Comparison of ENCODE assay signal across 14 cellular contexts in the genomic region with DNA sequence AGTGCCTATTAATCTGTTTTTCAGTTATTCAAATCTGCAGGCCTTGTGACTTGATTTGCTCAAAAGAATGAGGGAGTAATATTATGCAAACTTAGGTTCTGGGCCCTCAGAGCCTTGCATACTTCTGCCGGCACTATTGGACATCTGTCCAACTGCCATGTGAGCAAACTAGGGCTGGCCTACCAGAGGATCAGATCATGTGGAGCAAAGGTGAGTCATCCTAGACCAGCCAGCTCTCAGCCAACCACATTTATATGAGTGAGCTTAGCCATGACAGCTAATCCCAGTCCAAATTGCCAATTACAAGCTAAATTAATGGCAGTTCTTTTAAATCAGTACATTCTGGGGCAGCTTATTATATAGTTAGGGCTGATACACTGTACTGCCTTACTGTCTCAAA.
DNase-seq lines count a peak whose midpoint lies in the region; ATAC-seq, FAIRE-seq and TF ChIP-seq lines count a peak whose summit lies in the region.
"Had no signal": no experiment of that assay in that cellular context is flagged by ENCODE, and none has a peak within 500 bp of the region (broad histone marks: within the 10 kb centered on the region; RNA-seq: fewer than 3 reads in every experiment).

No MANE protein-coding gene starts in this region.

- H3K36me3 ChIP-seq in K562 (ENCODE audit: control insufficient read depth, insufficient read depth, low read length) (peaks cover 21% of the 10 kb centered on the region), mesenchymal stem cell (ENCODE audit: control insufficient read depth in 1 of 2, insufficient read depth in 2 of 2, low read depth in 1 of 2, low read length in 2 of 2) (peaks cover 0 to 6% of the 10 kb centered on the region in 2 experiments), esophagus squamous epithelium (peaks cover 0 to 1% (median 0%) of the 10 kb centered on the region in 3 donors)
- H3K36me3 ChIP-seq: HAP-1 had no signal

- no peaks in the 10 kb centered on the region for H3K9me1 ChIP-seq in K562 (ENCODE audit: control insufficient read depth, insufficient read depth, low read length)

- no peaks in the 10 kb centered on the region for H3K79me1 ChIP-seq in mesenchymal stem cell (replicated peaks; ENCODE audit: low read length, poor library complexity, severe bottlenecking)

- H3K9ac ChIP-seq in K562 (ENCODE audit: insufficient read depth in 1 of 2, low read depth in 2 of 2, low read length in 2 of 2): no peak overlapping the region
- H3K9ac ChIP-seq in mesenchymal stem cell (ENCODE audit: low read length): no peak overlapping the region

- CTCF ChIA-PET in K562 (lab: Yijun Ruan, JAX; ENCODE audit: low intra/inter-chr PET ratio): no interaction called here

- no peak overlapping the region for H2BK15ac ChIP-seq in mesenchymal stem cell (ENCODE audit: low read depth, poor library complexity, severe bottlenecking)

- no peak overlapping the region for H4K91ac ChIP-seq in mesenchymal stem cell (ENCODE audit: low read length)

- intact Hi-C loops in K562 (cut with micrococcal nuclease): no loop called here
- intact Hi-C loops in esophagus squamous epithelium (cut with DNase I): no loop called here

- 63% methylated on average over 1 of the region's 1 CpG for WGBS in K562 (ENCODE audit: insufficient coverage, low coverage, missing lambda C conversion rate)
- 88% methylated on average over 1 of the region's 1 CpG for WGBS in mesenchymal stem cell
- WGBS in esophagus squamous epithelium, 2 donors: 83% methylated on average over 1 of the region's 1 CpG; no CpG with 5 or more reads in 1 of the 2 donors

- no peak for TF ChIP-seq POLR2A in K562 (conservative IDR thresholded peaks at IDR 0.05)
- TF ChIP-seq POLR2A in esophagus squamous epithelium (IDR thresholded peaks at IDR 0.05): no peak

- H2BK5ac ChIP-seq in mesenchymal stem cell (ENCODE audit: low read depth, low read length, poor library complexity, severe bottlenecking): no peak overlapping the region

- POLR2A ChIA-PET in K562 (lab: Yijun Ruan, JAX): no interaction called here

- H3K4ac ChIP-seq in mesenchymal stem cell (ENCODE audit: low read depth in 1 of 2, low read length in 2 of 2): no peak overlapping the region

- H3K4me3 ChIP-seq in K562 (no peak overlapping the region), mesenchymal stem cell (ENCODE audit: insufficient read depth in 1 of 2, low read depth in 1 of 2, low read length in 2 of 2) (no peak overlapping the region), esophagus squamous epithelium (no peak overlapping the region)
- H3K4me3 ChIP-seq: HAP-1, smooth muscle cell had no signal

- peak; percentile 85 for ATAC-seq in K562
- ATAC-seq: left cardiac atrium, Panc1 had no signal

- H2AFZ ChIP-seq in K562 (ENCODE audit: low read depth, low read length): no peak overlapping the region
- H2AFZ ChIP-seq in mesenchymal stem cell (ENCODE audit: low read depth, low read length): no peak overlapping the region

- peak; percentile 74 for FAIRE-seq in K562 (lab: Jason Lieb, UNC)

- TF ChIP-seq EP300 in K562 (IDR thresholded peaks at IDR 0.05; ENCODE audit: low read length): no peak

- no peak overlapping the region for H3K14ac ChIP-seq in mesenchymal stem cell (ENCODE audit: low read length in 2 of 2)

- H3K4me2 ChIP-seq in K562 (ENCODE audit: insufficient read depth, low read length): no peak overlapping the region
- no peak overlapping the region for H3K4me2 ChIP-seq in mesenchymal stem cell (ENCODE audit: low read length, poor library complexity, severe bottlenecking)
- H3K4me2 ChIP-seq: smooth muscle cell had no signal

- H3K4me1 ChIP-seq in K562 (replicated peaks in 1 of 2; ENCODE audit: control insufficient read depth in 2 of 2, insufficient read depth in 2 of 2, low read length in 2 of 2) (no peaks in the 10 kb centered on the region), mesenchymal stem cell (ENCODE audit: control insufficient read depth, insufficient read depth, low read depth, low read length) (no peaks in the 10 kb centered on the region), esophagus squamous epithelium (no peaks in the 10 kb centered on the region)
- H3K4me1 ChIP-seq: HAP-1 had no signal

- H2BK120ac ChIP-seq in mesenchymal stem cell (ENCODE audit: low read depth, low read length): no peak overlapping the region

- H3K9me3 ChIP-seq in K562 (replicated peaks; ENCODE audit: control insufficient read depth, insufficient read depth, low read depth, low read length) (no peaks in the 10 kb centered on the region), mesenchymal stem cell (ENCODE audit: control insufficient read depth, low read length) (no peaks in the 10 kb centered on the region), esophagus squamous epithelium (no peaks in the 10 kb centered on the region)
- H3K9me3 ChIP-seq: HAP-1 had no signal

- no peak overlapping the region for H3K23ac ChIP-seq in mesenchymal stem cell (ENCODE audit: low read length in 2 of 2)

- no peaks in the 10 kb centered on the region for H3K79me2 ChIP-seq in K562 (ENCODE audit: control insufficient read depth, insufficient read depth, low read length)

- in situ Hi-C loops in K562 (cut with MboI): no loop called here

- no peak overlapping the region for H4K8ac ChIP-seq in mesenchymal stem cell (ENCODE audit: low read length)

- TF ChIP-seq CTCF in K562 (IDR thresholded peaks at IDR 0.05 in 2 of 3, conservative IDR thresholded peaks at IDR 0.05 in 1 of 3; ENCODE audit: insufficient read depth in 2 of 3, low read depth in 1 of 3, low read length in 3 of 3): no peak
- no peak for TF ChIP-seq CTCF in esophagus squamous epithelium (IDR thresholded peaks at IDR 0.05)

- H2BK12ac ChIP-seq in mesenchymal stem cell (ENCODE audit: low read length in 2 of 2): no peak overlapping the region

- no TSS peak for BruUV-seq in K562 (replicated peaks; lab: Mats Ljungman, UMichigan)

- no peak overlapping the region for H3K18ac ChIP-seq in mesenchymal stem cell (ENCODE audit: low read depth in 1 of 2, low read length in 2 of 2)

- H3K27ac ChIP-seq in K562 (ENCODE audit: extremely low read depth, low read depth, low read length): no peak overlapping the region
- no peak overlapping the region for H3K27ac ChIP-seq in mesenchymal stem cell (ENCODE audit: low read length, poor library complexity, severe bottlenecking)
- H3K27ac ChIP-seq in esophagus squamous epithelium: no peak overlapping the region

- no peak for TF ChIP-seq RAD21 in K562 (CRISPR knock-in tag; conservative IDR thresholded peaks at IDR 0.05 in 1 of 2, IDR thresholded peaks at IDR 0.05 in 1 of 2)

- no peaks in the 10 kb centered on the region for H4K20me1 ChIP-seq in K562 (replicated peaks; ENCODE audit: control insufficient read depth, insufficient read depth, low read length)

- H3K27me3 ChIP-seq in K562 (ENCODE audit: control insufficient read depth in 2 of 2, insufficient read depth in 2 of 2, low read length in 2 of 2): no peaks in the 10 kb centered on the region
- no peaks in the 10 kb centered on the region for H3K27me3 ChIP-seq in mesenchymal stem cell (ENCODE audit: control insufficient read depth in 1 of 2, insufficient read depth in 1 of 2, low read length in 2 of 2)
- peaks cover 0 to 6% (median 0%) of the 10 kb centered on the region in 4 donors for H3K27me3 ChIP-seq in esophagus squamous epithelium

- DNase-seq in DMS53 treated with DMSO at 0.1 percent for 48 hours (lab: John Stamatoyannopoulos, UW; ENCODE audit: unreplicated experiment) (peak; percentile 2), LHCN-M2 (ENCODE audit: low read depth) (peak; percentile 69), K562 (ENCODE audit: extremely low read depth in 1 of 4, low spot score in 3 of 4) (peak; percentile 29 to 43 (median 42)), mesenchymal stem cell (peak; percentile 38), cerebellar cortex (ENCODE audit: low spot score) (no peak), NCI-H69 (lab: John Stamatoyannopoulos, UW) (no peak), esophagus squamous epithelium (lab: John Stamatoyannopoulos, UW) (no peak), NCI-H1417 treated with DMSO at 0.1 percent for 48 hours (lab: John Stamatoyannopoulos, UW) (no peak)
- DNase-seq: activated CD4-positive, alpha-beta memory T cell treated with anti-CD3 and anti-CD28 coated beads, Interleukin-2, amount 10 ng/mL, durations not matched to agents 7 days and 5 days; activated naive CD4-positive, alpha-beta T cell; left cardiac atrium had no signal

- H2AK5ac ChIP-seq in mesenchymal stem cell (ENCODE audit: low read length, severe bottlenecking): no peak overlapping the region

TF ChIP-seq in K562, 482 proteins besides CTCF, POLR2A, EP300 and RAD21 (continues in another document):
- TF ChIP-seq JUND (IDR thresholded peaks at IDR 0.05; ENCODE audit: borderline replicate concordance, low read depth, low read length) (peak; percentile 83), JUND (tag; IDR thresholded peaks at IDR 0.05; ENCODE audit: borderline replicate concordance, low read depth, low read length) (peak; percentile 86; the same call in 2 of the 3 replicates), ZFX (CRISPR knock-in tag; IDR thresholded peaks at IDR 0.05) (no peak), ASH1L (IDR thresholded peaks at IDR 0.05; ENCODE audit: borderline replicate concordance, low read depth, partially characterized antibody) (no peak), CREB3L1 (IDR thresholded peaks at IDR 0.05; ENCODE audit: borderline replicate concordance, low read depth) (no peak), NR2F6 (CRISPR knock-in tag; IDR thresholded peaks at IDR 0.05) (no peak), NCOA1 (IDR thresholded peaks at IDR 0.05; ENCODE audit: low read depth) (no peak), JUN (IDR thresholded peaks at IDR 0.05; ENCODE audit: borderline replicate concordance, low read depth, low read length) (peak; percentile 19; the same call in 1 of the 2 replicates), JUN (CRISPR knock-in tag; IDR thresholded peaks at IDR 0.05; ENCODE audit: borderline replicate concordance) (no peak), NR2C1 (IDR thresholded peaks at IDR 0.05) (no peak), NR2C1 (tag; IDR thresholded peaks at IDR 0.05) (no peak)

Comparison
In these comparisons a context has a peak if more than half of its experiments do, and no peak if none do; other contexts are left out.
1. DNase-seq: peak in DMS53 treated with DMSO at 0.1 percent for 48 hours (single experiment), LHCN-M2 (single experiment), K562 (4 of 4) and mesenchymal stem cell (single experiment); none in cerebellar cortex (single experiment), NCI-H69 (single experiment), esophagus squamous epithelium (single experiment) and NCI-H1417 treated with DMSO at 0.1 percent for 48 hours (single experiment).